Comparison of ENCODE assay signal across 17 cellular contexts in genomic region chr7:35420657-35421056, GRCh38.
DNase-seq lines count a peak whose midpoint lies in the region; ATAC-seq, FAIRE-seq and TF ChIP-seq lines count a peak whose summit lies in the region.
"Had no signal": no experiment of that assay in that cellular context is flagged by ENCODE, and none has a peak within 500 bp of the region (broad histone marks: within the 10 kb centered on the region; RNA-seq: fewer than 3 reads in every experiment).

No MANE protein-coding gene starts in this region.

- WGBS in SK-N-SH (ENCODE audit: low lambda C conversion rate) = 61% methylated on average over 4 of the region's 4 CpGs
- 24 to 64% methylated on average over 4 of the region's 4 CpGs for WGBS in gastroesophageal sphincter (ENCODE audit: low coverage in 1 of 2), 2 donors

- POLR2A ChIA-PET in SK-N-SH (lab: Yijun Ruan, JAX) = no interaction called here
- POLR2A ChIA-PET in endothelial cell of umbilical vein (lab: Charles Lee) = no interaction called here

- H3K79me2 ChIP-seq in SK-N-SH (ENCODE audit: insufficient read depth) (no peaks in the 10 kb centered on the region), endothelial cell of umbilical vein (ENCODE audit: control insufficient read depth, insufficient read depth, low read length) (no peaks in the 10 kb centered on the region)

- H3K9me2 ChIP-seq in SK-N-SH = no peaks in the 10 kb centered on the region

- CTCF ChIA-PET in SK-N-SH (lab: Yijun Ruan, JAX) (interaction anchor here (0.7 to 19.5 kb wide), 3 partner anchors 9 to 95 kb away, joined by 3 to 294 read pairs (median 3); no protein-coding TSS in a partner anchor), endothelial cell of umbilical vein (lab: Charles Lee) (interaction anchor here (0.9 to 1.2 kb wide), 2 partner anchors 10 to 28 kb away, joined by 3 to 4 read pairs; no protein-coding TSS in a partner anchor)

- TF ChIP-seq POLR2A in endothelial cell of umbilical vein (IDR thresholded peaks at IDR 0.05; ENCODE audit: low read depth, low read length) = no peak
- TF ChIP-seq POLR2A in gastroesophageal sphincter (IDR thresholded peaks at IDR 0.05) = no peak

- H3K27me3 ChIP-seq in SK-N-SH (ENCODE audit: insufficient read depth) = 0 out of 2 replicates have a peak, but pooled peaks cover 4% of the 10 kb centered on the region
- no peaks in the 10 kb centered on the region for H3K27me3 ChIP-seq in endothelial cell of umbilical vein (ENCODE audit: control insufficient read depth in 2 of 2, insufficient read depth in 2 of 2, low read length in 2 of 2)
- H3K27me3 ChIP-seq in gastroesophageal sphincter = peaks cover 5% of the 10 kb centered on the region

- TF ChIP-seq RAD21 in SK-N-SH (IDR thresholded peaks at IDR 0.05; ENCODE audit: low read length) = no peak

- ATAC-seq in SK-N-SH treated with all-trans-retinoic acid at 6 μM for 48 hours (no peak), gastroesophageal sphincter (no peak)
- ATAC-seq: naive thymus-derived CD4-positive, alpha-beta T cell; stimulated activated naive CD8-positive, alpha-beta T cell treated with anti-CD3 and anti-CD28 coated beads, Interleukin-15, amount 100 ng/mL, for 72 hours had no signal

- dilution Hi-C loops in endothelial cell of umbilical vein (cut with MboI; ENCODE audit: extremely low pct_ligation_motif_present, low sequenced_read_pairs) = no loop called here

- BruUV-seq in endothelial cell of umbilical vein (replicated peaks; lab: Mats Ljungman, UMichigan) = no TSS peak

- FAIRE-seq in endothelial cell of umbilical vein (lab: Jason Lieb, UNC) = no peak
- FAIRE-seq: A204.1 had no signal

- no peak overlapping the region for H3K9ac ChIP-seq in SK-N-SH
- no peak overlapping the region for H3K9ac ChIP-seq in endothelial cell of umbilical vein (replicated peaks; ENCODE audit: extremely low read depth, insufficient read depth, low read length)

- TF ChIP-seq EP300 in SK-N-SH (IDR thresholded peaks at IDR 0.05; ENCODE audit: borderline replicate concordance in 1 of 2, low read depth in 1 of 2, low read length in 1 of 2) = no peak
- no peak for TF ChIP-seq EP300 in gastroesophageal sphincter (IDR thresholded peaks at IDR 0.05)

- DNase-seq in SK-N-SH (no peak), OCI-M1 (lab: John Stamatoyannopoulos, UW) (peak; percentile 55), endothelial cell of umbilical vein (ENCODE audit: low read depth, low spot score) (peak; percentile 2), myocyte (ENCODE audit: low read depth) (peak; percentile 4), HuH-7 (ENCODE audit: low spot score) (no peak), H4 (ENCODE audit: low spot score) (no peak)
- DNase-seq: activated CD4-positive, CD25-positive, alpha-beta regulatory T cell treated with anti-CD3 and anti-CD28 coated beads, Interleukin-2, amount 50 U/mL, for 72 hours; CD4-positive, alpha-beta memory T cell; DND-41; naive thymus-derived CD4-positive, alpha-beta T cell; NCI-H1092; RPMI8226; stimulated activated naive CD8-positive, alpha-beta T cell treated with anti-CD3 and anti-CD28 coated beads, Interleukin-15, amount 100 ng/mL, for 72 hours had no signal

- intact Hi-C loops in endothelial cell of umbilical vein (cut with micrococcal nuclease) = loop anchor here (10.0 kb wide), 2 partner anchors 226 to 484 kb away; no protein-coding TSS in a partner anchor

- H3K9me3 ChIP-seq in SK-N-SH (no peaks in the 10 kb centered on the region), endothelial cell of umbilical vein (replicated peaks; ENCODE audit: control insufficient read depth, insufficient read depth, low read length) (no peaks in the 10 kb centered on the region), gastroesophageal sphincter (no peaks in the 10 kb centered on the region)
- H3K9me3 ChIP-seq: esophagus muscularis mucosa had no signal

- H3F3A ChIP-seq in SK-N-SH (replicated peaks; ENCODE audit: insufficient read depth) = no peaks in the 10 kb centered on the region

- H3K4me3 ChIP-seq in SK-N-SH (ENCODE audit: low read depth in 2 of 2, low read length in 1 of 2) (no peak overlapping the region), endothelial cell of umbilical vein (replicated peaks in 1 of 3; ENCODE audit: insufficient read depth in 1 of 3, low read depth in 1 of 3, low read length in 3 of 3) (no peak overlapping the region), gastroesophageal sphincter (peak overlapping the region in 1 of 2 donors; percentile 10)
- H3K4me3 ChIP-seq: esophagus muscularis mucosa had no signal

- no peaks in the 10 kb centered on the region for H3K36me3 ChIP-seq in SK-N-SH (replicated peaks in 1 of 2; ENCODE audit: control insufficient read depth in 1 of 2, insufficient read depth in 2 of 2, low read length in 1 of 2)
- no peaks in the 10 kb centered on the region for H3K36me3 ChIP-seq in endothelial cell of umbilical vein (ENCODE audit: control insufficient read depth in 2 of 2, extremely low read depth in 1 of 2, insufficient read depth in 2 of 2, low read length in 2 of 2)
- no peaks in the 10 kb centered on the region for H3K36me3 ChIP-seq in gastroesophageal sphincter
- H3K36me3 ChIP-seq: esophagus muscularis mucosa had no signal

- TF ChIP-seq CTCF in SK-N-SH (IDR thresholded peaks at IDR 0.05) (no peak), endothelial cell of umbilical vein (IDR thresholded peaks at IDR 0.05; ENCODE audit: extremely low read depth in 1 of 2, insufficient read depth in 1 of 2, low read depth in 1 of 2, low read length in 2 of 2) (no peak), gastroesophageal sphincter (IDR thresholded peaks at IDR 0.05) (no peak)

- H3K4me2 ChIP-seq in SK-N-SH (0 out of 2 replicates have a peak overlapping the region, but pooled peaks have one; percentile 5), endothelial cell of umbilical vein (ENCODE audit: insufficient read depth, low read length) (no peak overlapping the region)

- no peaks in the 10 kb centered on the region for H4K20me1 ChIP-seq in SK-N-SH (ENCODE audit: insufficient read depth)
- H4K20me1 ChIP-seq in endothelial cell of umbilical vein (replicated peaks; ENCODE audit: control insufficient read depth, extremely low read depth, insufficient read depth, low read length) = no peaks in the 10 kb centered on the region

- H3K27ac ChIP-seq in SK-N-SH (ENCODE audit: low read depth in 2 of 2, low read length in 1 of 2) (no peak overlapping the region), endothelial cell of umbilical vein (ENCODE audit: insufficient read depth, low read depth, low read length) (no peak overlapping the region), gastroesophageal sphincter (no peak overlapping the region)
- H3K27ac ChIP-seq: esophagus muscularis mucosa had no signal

- H3K4me1 ChIP-seq in SK-N-SH (ENCODE audit: control insufficient read depth in 1 of 2, insufficient read depth in 2 of 2, low read depth in 1 of 2, low read length in 1 of 2) (no peaks in the 10 kb centered on the region; a peak in 1 of 4 replicates), endothelial cell of umbilical vein (ENCODE audit: control insufficient read depth, extremely low read depth, insufficient read depth, low read length) (no peaks in the 10 kb centered on the region), gastroesophageal sphincter (no peaks in the 10 kb centered on the region)
- H3K4me1 ChIP-seq: esophagus muscularis mucosa had no signal

- H2AFZ ChIP-seq in SK-N-SH (ENCODE audit: low read depth) (no peak overlapping the region), endothelial cell of umbilical vein (ENCODE audit: low read depth, low read length) (no peak overlapping the region)

- no peaks in the 10 kb centered on the region for H3K9me1 ChIP-seq in endothelial cell of umbilical vein (replicated peaks; ENCODE audit: control insufficient read depth, extremely low read depth, insufficient read depth, low read length)

TF ChIP-seq in SK-N-SH, 30 proteins besides CTCF, POLR2A, EP300 and RAD21 (continues in another document):
- no peak for TF ChIP-seq RFX5 (IDR thresholded peaks at IDR 0.05; ENCODE audit: low read length)
- no peak for TF ChIP-seq TAF1 (IDR thresholded peaks at IDR 0.05; ENCODE audit: borderline replicate concordance, low read depth, low read length)
- no peak for TF ChIP-seq FOXM1 (IDR thresholded peaks at IDR 0.05; ENCODE audit: low read depth)
- TF ChIP-seq TEAD4 (IDR thresholded peaks at IDR 0.05; ENCODE audit: borderline replicate concordance, insufficient read depth) = no peak
- no peak for TF ChIP-seq FOXJ3 (CRISPR knock-in tag; IDR thresholded peaks at IDR 0.05)

TF ChIP-seq in SK-N-SH treated with all-trans-retinoic acid at 6 μM for 48 hours, 23 proteins besides CTCF, POLR2A, EP300 and RAD21 (continues in another document):
- TF ChIP-seq CSRNP3 (CRISPR knock-in tag; IDR thresholded peaks at IDR 0.05) = no peak

TF ChIP-seq in endothelial cell of umbilical vein, 7 proteins besides CTCF, POLR2A, EP300 and RAD21:
- no peak for TF ChIP-seq GATA2 (IDR thresholded peaks at IDR 0.05; ENCODE audit: insufficient read depth, insufficient read length, low read depth, low read length)
- TF ChIP-seq JUN (IDR thresholded peaks at IDR 0.05; ENCODE audit: borderline replicate concordance, insufficient read depth, insufficient read length, low read depth) = no peak
- TF ChIP-seq EZH2 (IDR thresholded peaks at IDR 0.05; ENCODE audit: borderline replicate concordance, low read depth, low read length, severe bottlenecking) = no peak
- TF ChIP-seq MYC (IDR thresholded peaks at IDR 0.05; ENCODE audit: low read depth, low read length) = no peak
- TF ChIP-seq POLR2AphosphoS5 (IDR thresholded peaks at IDR 0.05; ENCODE audit: insufficient read depth, low read depth, low read length) = no peak
- TF ChIP-seq, protein P1, sequence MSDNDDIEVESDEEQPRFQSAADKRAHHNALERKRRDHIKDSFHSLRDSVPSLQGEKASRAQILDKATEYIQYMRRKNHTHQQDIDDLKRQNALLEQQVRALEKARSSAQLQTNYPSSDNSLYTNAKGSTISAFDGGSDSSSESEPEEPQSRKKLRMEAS (IDR thresholded peaks at IDR 0.05; ENCODE audit: insufficient read depth, insufficient read length) = no peak
- TF ChIP-seq FOS (IDR thresholded peaks at IDR 0.05; ENCODE audit: borderline replicate concordance, insufficient read depth, low read length) = no peak

Comparison
In these comparisons a context has a peak if more than half of its experiments do, and no peak if none do; other contexts are left out.
1. DNase-seq: peak in OCI-M1 (single experiment), endothelial cell of umbilical vein (single experiment) and myocyte (single experiment); none in SK-N-SH (single experiment), HuH-7 (single experiment) and H4 (single experiment).